13 cellular contexts compared by ENCODE assay signal in genomic region chr20:33408716-33409654, GRCh38. TPM values are rescaled to one million over a fixed set of nuclear protein-coding genes. Genes with fewer than 3 reads are reported as not detected.
DNase-seq lines count a peak whose midpoint lies in the region; ATAC-seq and TF ChIP-seq lines count a peak whose summit lies in the region.
"Had no signal": no experiment of that assay in that cellular context is flagged by ENCODE, and none has a peak within 500 bp of the region (broad histone marks: within the 10 kb centered on the region; RNA-seq: fewer than 3 reads in every experiment).

No MANE protein-coding gene starts in this region.

- H3K27ac ChIP-seq in CD8-positive, alpha-beta memory T cell (ENCODE audit: low read depth, low read length): no peak overlapping the region
- H3K27ac ChIP-seq: gastrocnemius medialis had no signal

- H3K4me3 Mint-ChIP-seq in CD8-positive, alpha-beta memory T cell: peak overlapping the region in 1 of 7 donors; percentile 15
- H3K4me3 Mint-ChIP-seq in activated B cell treated with CpG ODN at 0.5 μM for 24 hours (peak overlapping the region; percentile 61), Caco-2 (ENCODE audit: unreplicated experiment) (no peak overlapping the region)
- no peak overlapping the region for H3K4me3 Mint-ChIP-seq in activated naive CD8-positive, alpha-beta T cell treated with anti-CD3 and anti-CD28 coated beads for 36 hours
- H3K4me3 Mint-ChIP-seq: CD14-positive monocyte, WTC11 had no signal

- no peaks in the 10 kb centered on the region for H3K27me3 ChIP-seq in CD8-positive, alpha-beta memory T cell (ENCODE audit: insufficient read depth, low read length, poor library complexity, severe bottlenecking)
- H3K27me3 ChIP-seq in Caco-2 (replicated peaks; ENCODE audit: control insufficient read depth, insufficient read depth, low read length): no peaks in the 10 kb centered on the region
- H3K27me3 ChIP-seq: gastrocnemius medialis had no signal

- peak in 1 of 5 donors; percentile 18 for DNase-seq in CD8-positive, alpha-beta memory T cell
- DNase-seq in activated B cell treated with CpG ODN at 0.5 μM for 24 hours (peak; percentile 39), mucosa of descending colon (no peak), Caco-2 (no peak)
- DNase-seq in effector CD4-positive, alpha-beta T cell: no peak
- DNase-seq in activated naive CD8-positive, alpha-beta T cell treated with anti-CD3 and anti-CD28 coated beads for 36 hours: no peak
- DNase-seq: activated T-cell treated with anti-CD3 and anti-CD28 coated beads, Interleukin-2, amount 50 U/mL, for 48 hours; gastrocnemius medialis; NCI-H187 had no signal

- no peaks in the 10 kb centered on the region for H3K9me3 Mint-ChIP-seq in CD8-positive, alpha-beta memory T cell
- H3K9me3 Mint-ChIP-seq in activated B cell treated with CpG ODN at 0.5 μM for 24 hours (no peaks in the 10 kb centered on the region), Caco-2 (ENCODE audit: unreplicated experiment) (no peaks in the 10 kb centered on the region)
- H3K9me3 Mint-ChIP-seq in activated naive CD8-positive, alpha-beta T cell treated with anti-CD3 and anti-CD28 coated beads for 36 hours: no peaks in the 10 kb centered on the region

- POLR2A ChIA-PET in CD8-positive, alpha-beta memory T cell (lab: Charles Lee): no interaction called here
- POLR2A ChIA-PET in activated B cell treated with CpG ODN at 0.5 μM for 24 hours (lab: Charles Lee): interaction anchor here (0.8 to 1.2 kb wide), 4 partner anchors 7 to 323 kb away, joined by 3 to 4 read pairs (median 4); partner anchors contain the start of genes ACTL10, CBFA2T2, CDK5RAP1 and ZNF341
- POLR2A ChIA-PET in Caco-2 (lab: Charles Lee): no interaction called here

- H3K27me3 Mint-ChIP-seq in CD8-positive, alpha-beta memory T cell: no peaks in the 10 kb centered on the region
- H3K27me3 Mint-ChIP-seq in activated B cell treated with CpG ODN at 0.5 μM for 24 hours: no peaks in the 10 kb centered on the region
- no peaks in the 10 kb centered on the region for H3K27me3 Mint-ChIP-seq in activated naive CD8-positive, alpha-beta T cell treated with anti-CD3 and anti-CD28 coated beads for 36 hours
- H3K27me3 Mint-ChIP-seq in Caco-2 (ENCODE audit: insufficient read depth, unreplicated experiment): no peaks in the 10 kb centered on the region

- no peaks in the 10 kb centered on the region for H3K9me3 ChIP-seq in CD8-positive, alpha-beta memory T cell (ENCODE audit: low read length)
- H3K9me3 ChIP-seq in mucosa of descending colon (no peaks in the 10 kb centered on the region), Caco-2 (no peaks in the 10 kb centered on the region)
- H3K9me3 ChIP-seq: gastrocnemius medialis had no signal

- intact Hi-C loops in activated B cell treated with CpG ODN at 0.5 μM for 24 hours (cut with micrococcal nuclease) (loop anchor here (1.0 to 10.0 kb wide), 6 partner anchors 8 to 704 kb away; partner anchors contain the start of genes C20orf144, CDK5RAP1, EIF2S2 and RALY), mucosa of descending colon (cut with DNase I, micrococcal nuclease) (no loop called here), Caco-2 (cut with micrococcal nuclease; ENCODE audit: unreplicated experiment) (no loop called here)

- peaks cover 4% of the 10 kb centered on the region for H3K36me3 ChIP-seq in CD8-positive, alpha-beta memory T cell (ENCODE audit: insufficient read depth, low read length)
- H3K36me3 ChIP-seq in mucosa of descending colon (ENCODE audit: low read depth) (no peaks in the 10 kb centered on the region), Caco-2 (ENCODE audit: control insufficient read depth, insufficient read depth, low read length) (no peaks in the 10 kb centered on the region)

- peaks cover 0 to 56% (median 12%) of the 10 kb centered on the region in 3 donors for H3K36me3 Mint-ChIP-seq in CD8-positive, alpha-beta memory T cell
- H3K36me3 Mint-ChIP-seq in activated B cell treated with CpG ODN at 0.5 μM for 24 hours (ENCODE audit: low read depth) (no peaks in the 10 kb centered on the region), Caco-2 (ENCODE audit: insufficient read depth, unreplicated experiment) (peaks cover 10% of the 10 kb centered on the region)
- H3K36me3 Mint-ChIP-seq in activated naive CD8-positive, alpha-beta T cell treated with anti-CD3 and anti-CD28 coated beads for 36 hours: peaks cover 7% of the 10 kb centered on the region

- H3K27ac Mint-ChIP-seq in CD8-positive, alpha-beta memory T cell: peak overlapping the region in 7 of 8 donors; percentile 23 to 88 (median 74)
- H3K27ac Mint-ChIP-seq in activated B cell treated with CpG ODN at 0.5 μM for 24 hours (peak overlapping the region; percentile 90), Caco-2 (ENCODE audit: unreplicated experiment) (no peak overlapping the region)
- no peak overlapping the region for H3K27ac Mint-ChIP-seq in activated naive CD8-positive, alpha-beta T cell treated with anti-CD3 and anti-CD28 coated beads for 36 hours
- H3K27ac Mint-ChIP-seq: WTC11 had no signal

- BruUV-seq in Caco-2 (replicated peaks; lab: Mats Ljungman, UMichigan): no TSS peak

- ATAC-seq in HG02759 (IDR thresholded peaks at IDR 0.05; ENCODE audit: unreplicated experiment): peak; percentile 54
- peak; percentile 90 for ATAC-seq in activated B cell treated with CpG ODN at 0.5 μM for 24 hours (ENCODE audit: low read depth)
- ATAC-seq in mucosa of descending colon: peak; percentile 24
- ATAC-seq in HG02852 (IDR thresholded peaks at IDR 0.05; ENCODE audit: unreplicated experiment): no peak
- ATAC-seq: gastrocnemius medialis, WTC11 had no signal

- no peaks in the 10 kb centered on the region for H3K4me1 ChIP-seq in CD8-positive, alpha-beta memory T cell (ENCODE audit: insufficient read depth, low read length)
- H3K4me1 ChIP-seq in mucosa of descending colon (ENCODE audit: low read depth): no peaks in the 10 kb centered on the region
- no peaks in the 10 kb centered on the region for H3K4me1 ChIP-seq in Caco-2
- H3K4me1 ChIP-seq: gastrocnemius medialis had no signal

- no peak overlapping the region for H3K4me3 ChIP-seq in CD8-positive, alpha-beta memory T cell (ENCODE audit: low read length)
- H3K4me3 ChIP-seq in mucosa of descending colon (no peak overlapping the region), Caco-2 (ENCODE audit: low read depth, low read length) (no peak overlapping the region)
- H3K4me3 ChIP-seq: gastrocnemius medialis had no signal

- CTCF ChIA-PET in CD8-positive, alpha-beta memory T cell (lab: Charles Lee): interaction anchor here (1.9 kb wide), 1 partner anchor 259 kb away, joined by 4 read pairs; no protein-coding TSS in a partner anchor
- CTCF ChIA-PET in activated B cell treated with CpG ODN at 0.5 μM for 24 hours (lab: Charles Lee) (interaction anchor here (1.7 kb wide), 1 partner anchor 35 kb away, joined by 3 read pairs; the partner anchor contains the start of gene SNTA1), Caco-2 (lab: Charles Lee) (interaction anchor here (0.5 kb wide), 1 partner anchor 902 kb away, joined by 4 read pairs; no protein-coding TSS in a partner anchor)

- no peak for TF ChIP-seq CTCF in activated B cell treated with CpG ODN at 0.5 μM for 24 hours (IDR thresholded peaks at IDR 0.05)
- no peak for TF ChIP-seq CTCF in mucosa of descending colon (IDR thresholded peaks at IDR 0.05)
- TF ChIP-seq CTCF in Caco-2 (IDR thresholded peaks at IDR 0.05; ENCODE audit: insufficient read depth in 1 of 2, low read depth in 1 of 2, low read length in 1 of 2, severe bottlenecking in 1 of 2, unreplicated experiment in 1 of 2): no peak

- peaks cover 4 to 14% (median 4%) of the 10 kb centered on the region in 3 donors for H3K4me1 Mint-ChIP-seq in CD8-positive, alpha-beta memory T cell
- H3K4me1 Mint-ChIP-seq in activated B cell treated with CpG ODN at 0.5 μM for 24 hours: peaks cover 44% of the 10 kb centered on the region
- peaks cover 1% of the 10 kb centered on the region for H3K4me1 Mint-ChIP-seq in activated naive CD8-positive, alpha-beta T cell treated with anti-CD3 and anti-CD28 coated beads for 36 hours
- no peaks in the 10 kb centered on the region for H3K4me1 Mint-ChIP-seq in Caco-2 (ENCODE audit: low read depth, unreplicated experiment)
- H3K4me1 Mint-ChIP-seq: WTC11 had no signal

RNA-seq across cellular contexts. Expression of gene CDK5RAP1, which starts 7.7 kb away (rescaled TPM):
- 10 to 100 TPM; 41.6 to 46.4 TPM for total RNA-seq in CD8-positive, alpha-beta memory T cell
- 33.5 TPM for polyA plus RNA-seq in CD8-positive, alpha-beta memory T cell
- 44.2 and 50.5 TPM in 2 replicates for total RNA-seq in activated B cell treated with CpG ODN at 0.5 μM for 24 hours
- total RNA-seq in mucosa of descending colon: 10 to 100 TPM; 20.4 to 24.5 (median 23.7) TPM
- 10 to 100 TPM; 41.0 to 42.3 TPM for total RNA-seq in activated naive CD8-positive, alpha-beta T cell treated with anti-CD3 and anti-CD28 coated beads for 36 hours
- total RNA-seq in Caco-2 (2022): 116 and 120 TPM in 2 replicates

RNA-seq across cellular contexts. Expression of gene SNTA1, which starts 34.6 kb away (rescaled TPM):
- 1 to 10 TPM; 4.6 to 5.6 TPM for total RNA-seq in CD8-positive, alpha-beta memory T cell
- 11.8 TPM for polyA plus RNA-seq in CD8-positive, alpha-beta memory T cell
- total RNA-seq in activated B cell treated with CpG ODN at 0.5 μM for 24 hours: 1.7 and 2.0 TPM in 2 replicates
- 10 to 100 TPM in 1 of 3 donors, 1 to 10 TPM in 2; 2.3 to 17.2 (median 5.0) TPM for total RNA-seq in mucosa of descending colon
- 1 to 10 TPM; 4.0 to 4.7 TPM for total RNA-seq in activated naive CD8-positive, alpha-beta T cell treated with anti-CD3 and anti-CD28 coated beads for 36 hours
- total RNA-seq in Caco-2 (2022): 13.6 and 15.4 TPM in 2 replicates

Comparison
In these comparisons a context has a peak if more than half of its experiments do, and no peak if none do; other contexts are left out.
1. H3K27ac Mint-ChIP-seq: peak in CD8-positive, alpha-beta memory T cell (7 of 8) and activated B cell treated with CpG ODN at 0.5 μM for 24 hours (single experiment); none in activated naive CD8-positive, alpha-beta T cell treated with anti-CD3 and anti-CD28 coated beads for 36 hours (single experiment) and Caco-2 (single experiment).